27 cellular contexts compared by ENCODE assay signal in the genomic region with DNA sequence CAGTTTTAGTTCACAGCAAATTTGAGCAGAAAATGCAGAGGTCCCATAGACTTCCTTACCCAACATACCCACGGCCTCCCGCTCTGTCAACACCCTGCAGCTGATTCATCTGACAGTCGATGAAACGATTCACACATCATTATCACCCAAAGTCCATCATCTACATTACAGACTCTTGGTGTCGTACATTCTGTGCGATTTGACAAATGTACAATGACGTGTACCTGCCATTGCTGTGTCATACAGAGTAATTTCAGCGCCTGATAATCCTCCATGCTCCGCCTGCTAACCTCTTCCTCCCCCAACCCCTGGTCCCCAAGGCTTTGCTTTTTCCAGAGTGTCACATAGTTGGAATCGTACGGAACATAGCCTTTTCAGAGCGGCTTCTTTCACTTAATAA.
DNase-seq lines count a peak whose midpoint lies in the region; ATAC-seq, FAIRE-seq and TF ChIP-seq lines count a peak whose summit lies in the region.
"Had no signal": no experiment of that assay in that cellular context is flagged by ENCODE, and none has a peak within 500 bp of the region (broad histone marks: within the 10 kb centered on the region; RNA-seq: fewer than 3 reads in every experiment).

No MANE protein-coding gene starts in this region.

- H3K4me3 ChIP-seq in RWPE2 (ENCODE audit: severe bottlenecking) (no peak overlapping the region), bronchial epithelial cell (ENCODE audit: low read depth, low read length) (no peak overlapping the region), skeletal muscle cell (ENCODE audit: low read depth, low read length) (no peak overlapping the region)
- H3K4me3 ChIP-seq: lower lobe of right lung, MG63, testis had no signal

- H3K4me1 Mint-ChIP-seq in nephron = peaks cover 71% of the 10 kb centered on the region
- H3K4me1 Mint-ChIP-seq in activated naive CD4-positive, alpha-beta T cell treated with anti-CD3 and anti-CD28 coated beads for 36 hours (ENCODE audit: low read depth) = no peaks in the 10 kb centered on the region
- H3K4me1 Mint-ChIP-seq: activated naive CD8-positive, alpha-beta T cell treated with anti-CD3 and anti-CD28 coated beads, Interleukin-2, amount 10 ng/mL, durations not matched to agents 7 days and 5 days; CD4-positive, CD25-positive, alpha-beta regulatory T cell had no signal

- peak overlapping the region; percentile 51 for H3K27ac ChIP-seq in RWPE2 (ENCODE audit: poor library complexity, severe bottlenecking)
- H3K27ac ChIP-seq: lower lobe of right lung, VCaP had no signal

- TF ChIP-seq CTCF in RWPE2 (IDR thresholded peaks at IDR 0.05; ENCODE audit: poor library complexity, severe bottlenecking) (no peak), bronchial epithelial cell (IDR thresholded peaks at IDR 0.05; ENCODE audit: insufficient read depth, low read length, severe bottlenecking) (no peak), nephron (IDR thresholded peaks at IDR 0.05; ENCODE audit: unreplicated experiment in 3 of 3) (no peak)

- peaks cover 11% of the 10 kb centered on the region for H3K4me1 ChIP-seq in RWPE2 (ENCODE audit: insufficient read depth, poor library complexity, severe bottlenecking)

- no peaks in the 10 kb centered on the region for H3K36me3 ChIP-seq in RWPE2 (ENCODE audit: low read depth)
- H3K36me3 ChIP-seq in bronchial epithelial cell (ENCODE audit: control insufficient read depth, insufficient read depth, low read length) = no peaks in the 10 kb centered on the region
- H3K36me3 ChIP-seq: lower lobe of right lung, MG63 had no signal

- H3K27me3 Mint-ChIP-seq in nephron (ENCODE audit: low read depth) = no peaks in the 10 kb centered on the region
- H3K27me3 Mint-ChIP-seq in activated naive CD4-positive, alpha-beta T cell treated with anti-CD3 and anti-CD28 coated beads for 36 hours (ENCODE audit: low read depth) = no peaks in the 10 kb centered on the region

- H3K9me3 Mint-ChIP-seq in nephron = no peaks in the 10 kb centered on the region
- H3K9me3 Mint-ChIP-seq in activated naive CD4-positive, alpha-beta T cell treated with anti-CD3 and anti-CD28 coated beads for 36 hours = no peaks in the 10 kb centered on the region
- H3K9me3 Mint-ChIP-seq: activated naive CD8-positive, alpha-beta T cell treated with anti-CD3 and anti-CD28 coated beads, Interleukin-2, amount 10 ng/mL, durations not matched to agents 7 days and 5 days; CD4-positive, CD25-positive, alpha-beta regulatory T cell; dendritic cell treated with granulocyte-macrophage colony-stimulating factor and Interleukin-4, amounts not matched to agents 40 ng/mL and 50 ng/mL, for 4 days; IgD-negative memory B cell; stimulated activated naive B cell treated with anti-CD40 and anti-IgM and Interleukin-4, amounts not matched to agents 10 μg/mL and 1 μg/mL and 100 μg/mL, for 72 hours; T-helper 2 cell treated with Interferon-gamma antibody and Interleukin-4, amounts not matched to agents 5 μg/mL and 100 μg/mL, for 36 hours had no signal

- H3K4me3 Mint-ChIP-seq in nephron = no peak overlapping the region
- H3K4me3 Mint-ChIP-seq in activated naive CD4-positive, alpha-beta T cell treated with anti-CD3 and anti-CD28 coated beads for 36 hours = no peak overlapping the region
- H3K4me3 Mint-ChIP-seq: activated naive CD8-positive, alpha-beta T cell treated with anti-CD3 and anti-CD28 coated beads, Interleukin-2, amount 10 ng/mL, durations not matched to agents 7 days and 5 days; dendritic cell treated with granulocyte-macrophage colony-stimulating factor and Interleukin-4, amounts not matched to agents 40 ng/mL and 50 ng/mL, for 4 days; IgD-negative memory B cell; naive B cell; stimulated activated naive B cell treated with anti-CD40 and anti-IgM and Interleukin-4, amounts not matched to agents 10 μg/mL and 1 μg/mL and 100 μg/mL, for 72 hours; T-helper 2 cell treated with Interferon-gamma antibody and Interleukin-4, amounts not matched to agents 5 μg/mL and 100 μg/mL, for 36 hours had no signal

- no peaks in the 10 kb centered on the region for H3K36me3 Mint-ChIP-seq in nephron (ENCODE audit: low read depth)
- no peaks in the 10 kb centered on the region for H3K36me3 Mint-ChIP-seq in activated naive CD4-positive, alpha-beta T cell treated with anti-CD3 and anti-CD28 coated beads for 36 hours (ENCODE audit: low read depth)
- H3K36me3 Mint-ChIP-seq: activated naive CD8-positive, alpha-beta T cell treated with anti-CD3 and anti-CD28 coated beads, Interleukin-2, amount 10 ng/mL, durations not matched to agents 7 days and 5 days; CD4-positive, CD25-positive, alpha-beta regulatory T cell; IgD-negative memory B cell; naive B cell; stimulated activated naive B cell treated with anti-CD40 and anti-IgM and Interleukin-4, amounts not matched to agents 10 μg/mL and 1 μg/mL and 100 μg/mL, for 72 hours had no signal

- CTCF ChIA-PET in activated naive CD4-positive, alpha-beta T cell treated with anti-CD3 and anti-CD28 coated beads for 36 hours (lab: Charles Lee) = interaction anchor here (0.9 kb wide), 1 partner anchor 11 kb away, joined by 4 read pairs; no protein-coding TSS in a partner anchor

- no peak for FAIRE-seq in bronchial epithelial cell (lab: Jason Lieb, UNC)
- FAIRE-seq: GM18507, H54, small intestine had no signal

- intact Hi-C loops in activated naive CD4-positive, alpha-beta T cell treated with anti-CD3 and anti-CD28 coated beads for 36 hours (cut with micrococcal nuclease) = no loop called here

- peak overlapping the region; percentile 97 to 98 (median 98) for H3K27ac Mint-ChIP-seq in nephron
- no peak overlapping the region for H3K27ac Mint-ChIP-seq in activated naive CD4-positive, alpha-beta T cell treated with anti-CD3 and anti-CD28 coated beads for 36 hours
- H3K27ac Mint-ChIP-seq: activated naive CD8-positive, alpha-beta T cell treated with anti-CD3 and anti-CD28 coated beads, Interleukin-2, amount 10 ng/mL, durations not matched to agents 7 days and 5 days; dendritic cell treated with granulocyte-macrophage colony-stimulating factor and Interleukin-4, amounts not matched to agents 40 ng/mL and 50 ng/mL, for 4 days; IgD-negative memory B cell; stimulated activated naive B cell treated with anti-CD40 and anti-IgM and Interleukin-4, amounts not matched to agents 10 μg/mL and 1 μg/mL and 100 μg/mL, for 72 hours; T-helper 2 cell treated with Interferon-gamma antibody and Interleukin-4, amounts not matched to agents 5 μg/mL and 100 μg/mL, for 36 hours had no signal

- H3K9me3 ChIP-seq in RWPE2 (ENCODE audit: severe bottlenecking) = no peaks in the 10 kb centered on the region
- H3K9me3 ChIP-seq: lower lobe of right lung, MG63, testis had no signal

- no peak for DNase-seq in RWPE2 (ENCODE audit: low spot score)
- peak; percentile 51 for DNase-seq in bronchial epithelial cell (ENCODE audit: low read depth)
- DNase-seq in skeletal muscle cell (ENCODE audit: low read depth) = peak; percentile 34
- DNase-seq in medulla oblongata (ENCODE audit: extremely low spot score) = no peak
- DNase-seq in activated naive CD4-positive, alpha-beta T cell treated with anti-CD3 and anti-CD28 coated beads for 36 hours = no peak
- no peak for DNase-seq in NCI-H187 (lab: John Stamatoyannopoulos, UW)
- DNase-seq: activated CD4-positive, alpha-beta T cell treated with anti-CD3 and anti-CD28 coated beads, Interleukin-2, amount 50 U/mL, for 1 hour; activated naive CD8-positive, alpha-beta T cell treated with anti-CD3 and anti-CD28 coated beads, Interleukin-2, amount 10 ng/mL, durations not matched to agents 7 days and 5 days; CD4-positive, CD25-positive, alpha-beta regulatory T cell; lower lobe of right lung; MG63; naive B cell; NCI-H1417; NCI-H2171; NCI-H524 treated with DMSO at 0.1 percent for 48 hours; posterior cingulate gyrus; small intestine; stimulated activated naive B cell treated with anti-CD40 and anti-IgM and Interleukin-4, amounts not matched to agents 10 μg/mL and 1 μg/mL and 100 μg/mL, for 72 hours had no signal

- H3K27me3 ChIP-seq in RWPE2 (ENCODE audit: insufficient read depth, poor library complexity, severe bottlenecking) (no peaks in the 10 kb centered on the region), bronchial epithelial cell (ENCODE audit: control insufficient read depth, insufficient read depth, low read length) (no peaks in the 10 kb centered on the region)
- H3K27me3 ChIP-seq: MG63, testis had no signal

- no peak for ATAC-seq in RWPE2 (ENCODE audit: low read depth)
- ATAC-seq: SK-N-SH treated with all-trans-retinoic acid at 6 μM for 48 hours; stimulated activated naive B cell treated with anti-CD40 and anti-IgM and Interleukin-4, amounts not matched to agents 10 μg/mL and 1 μg/mL and 100 μg/mL, for 72 hours had no signal

Comparison
In these comparisons a context has a peak if more than half of its experiments do, and no peak if none do; other contexts are left out.
1. DNase-seq: peak in bronchial epithelial cell (single experiment) and skeletal muscle cell (single experiment); none in RWPE2 (single experiment), medulla oblongata (single experiment), activated naive CD4-positive, alpha-beta T cell treated with anti-CD3 and anti-CD28 coated beads for 36 hours (single experiment) and NCI-H187 (0 of 2).